Comparison of ENCODE assay signal across 28 cellular contexts in the genomic region with DNA sequence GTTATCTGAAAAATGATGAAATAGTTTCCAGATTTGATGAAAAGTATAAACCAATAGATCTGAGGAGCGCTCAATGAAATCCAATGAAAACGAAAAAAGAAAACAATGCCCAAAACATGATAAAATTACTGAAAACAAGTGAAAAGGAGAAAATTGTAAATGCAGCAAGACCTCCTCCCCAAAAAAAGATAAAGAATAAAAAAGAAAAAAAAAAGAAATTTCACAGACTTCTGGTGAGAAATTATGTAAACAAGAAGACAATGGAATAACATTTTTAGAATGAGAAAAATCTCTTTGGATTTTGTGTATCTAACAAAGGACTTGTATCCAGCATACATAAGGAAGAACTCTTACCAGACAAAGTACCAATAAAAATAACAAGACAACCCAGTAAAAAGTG.
A peak's percentile ranks its signal among the peaks of the same experiment; 100 is the strongest.
DNase-seq lines count a peak whose midpoint lies in the region; ATAC-seq, FAIRE-seq and TF ChIP-seq lines count a peak whose summit lies in the region.
"Had no signal": no experiment of that assay in that cellular context is flagged by ENCODE, and none has a peak within 500 bp of the region (broad histone marks: within the 10 kb centered on the region; RNA-seq: fewer than 3 reads in every experiment).

No MANE protein-coding gene starts in this region.

- no peaks in the 10 kb centered on the region for H3K79me2 ChIP-seq in K562 (ENCODE audit: control insufficient read depth, insufficient read depth, low read length)

- no peak overlapping the region for H3K4me2 ChIP-seq in K562 (ENCODE audit: insufficient read depth, low read length)
- H3K4me2 ChIP-seq: BLaER1 had no signal

- H3K27ac Mint-ChIP-seq in stimulated activated naive B cell treated with anti-CD40 and anti-IgM and Interleukin-4, amounts not matched to agents 10 μg/mL and 1 μg/mL and 100 μg/mL, for 72 hours = no peak overlapping the region
- H3K27ac Mint-ChIP-seq in activated CD8-positive, alpha-beta memory T cell treated with anti-CD3 and anti-CD28 coated beads, Interleukin-2, amount 10 ng/mL, durations not matched to agents 7 days and 5 days = no peak overlapping the region
- H3K27ac Mint-ChIP-seq: CD14-positive monocyte; CD4-positive, alpha-beta memory T cell; CD4-positive, CD25-positive, alpha-beta regulatory T cell; CD8-positive, alpha-beta memory T cell had no signal

- CTCF ChIA-PET in HEK293 (lab: Yijun Ruan, JAX) (no interaction called here), K562 (lab: Yijun Ruan, JAX; ENCODE audit: low intra/inter-chr PET ratio) (no interaction called here)
- CTCF ChIA-PET in activated CD8-positive, alpha-beta memory T cell treated with anti-CD3 and anti-CD28 coated beads, Interleukin-2, amount 10 ng/mL, durations not matched to agents 7 days and 5 days (lab: Charles Lee) = no interaction called here

- no TSS peak for BruUV-seq in K562 (replicated peaks; lab: Mats Ljungman, UMichigan)

- TF ChIP-seq RAD21 in K562 (CRISPR knock-in tag; conservative IDR thresholded peaks at IDR 0.05 in 1 of 2, IDR thresholded peaks at IDR 0.05 in 1 of 2) = no peak

- TF ChIP-seq POLR2A in K562 (conservative IDR thresholded peaks at IDR 0.05) = no peak

- in situ Hi-C loops in K562 (cut with MboI) = loop anchor here (5.0 kb wide), 1 partner anchor 116 kb away; no protein-coding TSS in a partner anchor

- H3K9me3 ChIP-seq in HEK293 (ENCODE audit: control insufficient read depth, insufficient read depth, low read depth, low read length) (no peaks in the 10 kb centered on the region), K562 (replicated peaks; ENCODE audit: control insufficient read depth, insufficient read depth, low read depth, low read length) (peaks cover 4% of the 10 kb centered on the region; the same call in 1 of the 2 replicates)
- H3K9me3 ChIP-seq: BE2C had no signal

- no peak overlapping the region for H3K4me3 ChIP-seq in HEK293 (ENCODE audit: low read depth, low read length)
- no peak overlapping the region for H3K4me3 ChIP-seq in K562
- H3K4me3 ChIP-seq: BLaER1, GM12878 had no signal

- H3K36me3 Mint-ChIP-seq in stimulated activated naive B cell treated with anti-CD40 and anti-IgM and Interleukin-4, amounts not matched to agents 10 μg/mL and 1 μg/mL and 100 μg/mL, for 72 hours = no peaks in the 10 kb centered on the region
- no peaks in the 10 kb centered on the region for H3K36me3 Mint-ChIP-seq in activated CD8-positive, alpha-beta memory T cell treated with anti-CD3 and anti-CD28 coated beads, Interleukin-2, amount 10 ng/mL, durations not matched to agents 7 days and 5 days
- H3K36me3 Mint-ChIP-seq: CD14-positive monocyte; CD4-positive, alpha-beta memory T cell; CD4-positive, CD25-positive, alpha-beta regulatory T cell; CD8-positive, alpha-beta memory T cell had no signal

- DNase-seq in K562 (ENCODE audit: extremely low read depth in 1 of 4, low spot score in 3 of 4) (no peak), foreskin keratinocyte (no peak), GM10266 (ENCODE audit: extremely low spot score) (no peak)
- DNase-seq in stimulated activated naive B cell treated with anti-CD40 and anti-IgM and Interleukin-4, amounts not matched to agents 10 μg/mL and 1 μg/mL and 100 μg/mL, for 72 hours = no peak
- DNase-seq in activated CD8-positive, alpha-beta memory T cell treated with anti-CD3 and anti-CD28 coated beads, Interleukin-2, amount 10 ng/mL, durations not matched to agents 7 days and 5 days = no peak
- DNase-seq: 8988T; ACHN; BE2C; C1 segment of cervical spinal cord; CD4-positive, alpha-beta memory T cell; CD4-positive, CD25-positive, alpha-beta regulatory T cell; CD8-positive, alpha-beta memory T cell; COR-L47; DMS 273 treated with DMSO at 0.1 percent for 48 hours; DMS153; DMS53; DMS79; DND-41; EL; GF-D8 had no signal

- 40% methylated on average over 2 of the region's 2 CpGs for WGBS in K562 (ENCODE audit: insufficient coverage, low coverage, missing lambda C conversion rate)

- H3K27me3 Mint-ChIP-seq in stimulated activated naive B cell treated with anti-CD40 and anti-IgM and Interleukin-4, amounts not matched to agents 10 μg/mL and 1 μg/mL and 100 μg/mL, for 72 hours = peaks cover 0 to 10% of the 10 kb centered on the region in 2 donors
- H3K27me3 Mint-ChIP-seq in activated CD8-positive, alpha-beta memory T cell treated with anti-CD3 and anti-CD28 coated beads, Interleukin-2, amount 10 ng/mL, durations not matched to agents 7 days and 5 days = no peaks in the 10 kb centered on the region
- H3K27me3 Mint-ChIP-seq: CD4-positive, CD25-positive, alpha-beta regulatory T cell had no signal

- H4K20me1 ChIP-seq in K562 (replicated peaks; ENCODE audit: control insufficient read depth, insufficient read depth, low read length) = no peaks in the 10 kb centered on the region
- H4K20me1 ChIP-seq: BLaER1 had no signal

- TF ChIP-seq EP300 in K562 (IDR thresholded peaks at IDR 0.05; ENCODE audit: low read length) = no peak

- no peak for ATAC-seq in K562
- ATAC-seq in stimulated activated naive B cell treated with anti-CD40 and anti-IgM and Interleukin-4, amounts not matched to agents 10 μg/mL and 1 μg/mL and 100 μg/mL, for 72 hours (replicated peaks) = no peak
- ATAC-seq in foreskin keratinocyte = no peak
- ATAC-seq in activated CD8-positive, alpha-beta memory T cell treated with anti-CD3 and anti-CD28 coated beads, Interleukin-2, amount 10 ng/mL, durations not matched to agents 7 days and 5 days = no peak
- ATAC-seq: GM12878 had no signal

- H2AFZ ChIP-seq in K562 (ENCODE audit: low read depth, low read length) = no peak overlapping the region

- FAIRE-seq in G401.6 (lab: Jason Lieb, UNC) = peak; percentile 15
- peak; percentile 91 for FAIRE-seq in TTC549 (lab: Jason Lieb, UNC)
- FAIRE-seq in K562 (lab: Jason Lieb, UNC) = peak; percentile 42
- FAIRE-seq: GM12878, GM12892, GM19239 had no signal

- peaks cover 9 to 13% of the 10 kb centered on the region in 2 donors for H3K9me3 Mint-ChIP-seq in stimulated activated naive B cell treated with anti-CD40 and anti-IgM and Interleukin-4, amounts not matched to agents 10 μg/mL and 1 μg/mL and 100 μg/mL, for 72 hours
- no peaks in the 10 kb centered on the region for H3K9me3 Mint-ChIP-seq in activated CD8-positive, alpha-beta memory T cell treated with anti-CD3 and anti-CD28 coated beads, Interleukin-2, amount 10 ng/mL, durations not matched to agents 7 days and 5 days (ENCODE audit: low read depth)

- intact Hi-C loops in K562 (cut with micrococcal nuclease) = no loop called here

- no peaks in the 10 kb centered on the region for H3K36me3 ChIP-seq in HEK293 (ENCODE audit: control insufficient read depth in 2 of 2, insufficient read depth in 1 of 2, low read length in 2 of 2)
- no peaks in the 10 kb centered on the region for H3K36me3 ChIP-seq in K562 (ENCODE audit: control insufficient read depth, insufficient read depth, low read length)
- H3K36me3 ChIP-seq: BE2C, BLaER1 had no signal

- TF ChIP-seq CTCF in HEK293 (tag by site-specific recombination; IDR thresholded peaks at IDR 0.05) (no peak), K562 (IDR thresholded peaks at IDR 0.05 in 2 of 3, conservative IDR thresholded peaks at IDR 0.05 in 1 of 3; ENCODE audit: insufficient read depth in 2 of 3, low read depth in 1 of 3, low read length in 3 of 3) (no peak), foreskin keratinocyte (conservative IDR thresholded peaks at IDR 0.05) (no peak), GM10266 (IDR thresholded peaks at IDR 0.05; ENCODE audit: control insufficient read depth, insufficient read depth, low read depth, missing control alignments) (no peak)

- no peaks in the 10 kb centered on the region for H3K9me1 ChIP-seq in K562 (ENCODE audit: control insufficient read depth, insufficient read depth, low read length)

- POLR2A ChIA-PET in HEK293 (lab: Yijun Ruan, JAX) = no interaction called here
- POLR2A ChIA-PET in K562 (lab: Yijun Ruan, JAX) = no interaction called here

- H3K4me1 ChIP-seq in HEK293 (ENCODE audit: control insufficient read depth, insufficient read depth, low read length) (no peaks in the 10 kb centered on the region), K562 (replicated peaks in 1 of 2; ENCODE audit: control insufficient read depth in 2 of 2, insufficient read depth in 2 of 2, low read length in 2 of 2) (no peaks in the 10 kb centered on the region), foreskin keratinocyte (no peaks in the 10 kb centered on the region)
- H3K4me1 ChIP-seq: BE2C, BLaER1 had no signal

- no peaks in the 10 kb centered on the region for H3K4me1 Mint-ChIP-seq in stimulated activated naive B cell treated with anti-CD40 and anti-IgM and Interleukin-4, amounts not matched to agents 10 μg/mL and 1 μg/mL and 100 μg/mL, for 72 hours
- H3K4me1 Mint-ChIP-seq in activated CD8-positive, alpha-beta memory T cell treated with anti-CD3 and anti-CD28 coated beads, Interleukin-2, amount 10 ng/mL, durations not matched to agents 7 days and 5 days = no peaks in the 10 kb centered on the region
- H3K4me1 Mint-ChIP-seq: CD14-positive monocyte; CD4-positive, alpha-beta memory T cell; CD4-positive, CD25-positive, alpha-beta regulatory T cell; CD8-positive, alpha-beta memory T cell had no signal

- no peak overlapping the region for H3K9ac ChIP-seq in K562 (ENCODE audit: insufficient read depth in 1 of 2, low read depth in 2 of 2, low read length in 2 of 2)
- H3K9ac ChIP-seq: BLaER1 had no signal

- no peak overlapping the region for H3K4me3 Mint-ChIP-seq in stimulated activated naive B cell treated with anti-CD40 and anti-IgM and Interleukin-4, amounts not matched to agents 10 μg/mL and 1 μg/mL and 100 μg/mL, for 72 hours
- no peak overlapping the region for H3K4me3 Mint-ChIP-seq in activated CD8-positive, alpha-beta memory T cell treated with anti-CD3 and anti-CD28 coated beads, Interleukin-2, amount 10 ng/mL, durations not matched to agents 7 days and 5 days
- H3K4me3 Mint-ChIP-seq: CD14-positive monocyte; CD4-positive, alpha-beta memory T cell; CD4-positive, CD25-positive, alpha-beta regulatory T cell; CD8-positive, alpha-beta memory T cell had no signal

- H3K27me3 ChIP-seq in K562 (ENCODE audit: control insufficient read depth in 2 of 2, insufficient read depth in 2 of 2, low read length in 2 of 2) = no peaks in the 10 kb centered on the region
- H3K27me3 ChIP-seq in foreskin keratinocyte = no peaks in the 10 kb centered on the region
- H3K27me3 ChIP-seq: BE2C, BLaER1 had no signal

- no peak overlapping the region for H3K27ac ChIP-seq in HEK293 (ENCODE audit: extremely low read depth, low read depth, low read length)
- H3K27ac ChIP-seq in K562 (ENCODE audit: extremely low read depth, low read depth, low read length) = no peak overlapping the region
- no peak overlapping the region for H3K27ac ChIP-seq in foreskin keratinocyte
- H3K27ac ChIP-seq: BLaER1 had no signal

TF ChIP-seq in HEK293, 187 proteins besides CTCF, POLR2A, EP300 and RAD21 (continues in another document):
- no peak for TF ChIP-seq ZNF214 (tag by site-specific recombination; IDR thresholded peaks at IDR 0.05; ENCODE audit: borderline replicate concordance)
- TF ChIP-seq ZNF837 (tag by site-specific recombination; IDR thresholded peaks at IDR 0.05) = no peak
